In genomic region chr2:57890462-57890861, GRCh38 we compare ENCODE assay signal across 1 cellular context.
TF ChIP-seq lines count a peak whose summit lies in the region.

No MANE protein-coding gene starts in this region.

TF ChIP-seq in SK-N-SH treated with all-trans-retinoic acid at 6 μM for 48 hours, 23 proteins besides CTCF, POLR2A, EP300 and RAD21 (continued from another document):
- no peak for TF ChIP-seq ARNTL (CRISPR knock-in tag; IDR thresholded peaks at IDR 0.05; ENCODE audit: borderline replicate concordance, low read depth)
